In the genomic region with DNA sequence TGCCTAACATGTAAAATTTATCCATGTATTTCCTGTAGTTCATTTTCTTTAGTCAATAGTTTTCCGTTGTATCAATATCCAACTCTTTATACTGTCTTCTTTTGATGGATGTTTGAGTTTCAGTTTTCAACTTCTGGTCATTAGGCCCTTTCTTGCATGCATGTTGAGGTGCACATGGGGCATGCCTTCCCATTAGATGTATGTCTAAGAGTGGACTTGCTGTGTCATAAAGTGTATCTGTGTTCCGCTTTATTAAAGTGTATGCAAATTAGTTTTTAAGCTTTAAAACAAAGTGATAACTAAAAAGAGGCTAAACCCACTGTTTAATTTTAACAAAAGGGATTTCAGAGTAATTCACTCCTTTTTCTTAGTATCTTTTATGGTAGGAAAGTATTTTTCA, we compare ENCODE assay signal across 1 cellular context.
TF ChIP-seq lines count a peak whose summit lies in the region.

No MANE protein-coding gene starts in this region.

TF ChIP-seq in WTC11, 78 proteins besides CTCF, POLR2A, EP300 and RAD21 (continued from another document):
- TF ChIP-seq, protein P1, sequence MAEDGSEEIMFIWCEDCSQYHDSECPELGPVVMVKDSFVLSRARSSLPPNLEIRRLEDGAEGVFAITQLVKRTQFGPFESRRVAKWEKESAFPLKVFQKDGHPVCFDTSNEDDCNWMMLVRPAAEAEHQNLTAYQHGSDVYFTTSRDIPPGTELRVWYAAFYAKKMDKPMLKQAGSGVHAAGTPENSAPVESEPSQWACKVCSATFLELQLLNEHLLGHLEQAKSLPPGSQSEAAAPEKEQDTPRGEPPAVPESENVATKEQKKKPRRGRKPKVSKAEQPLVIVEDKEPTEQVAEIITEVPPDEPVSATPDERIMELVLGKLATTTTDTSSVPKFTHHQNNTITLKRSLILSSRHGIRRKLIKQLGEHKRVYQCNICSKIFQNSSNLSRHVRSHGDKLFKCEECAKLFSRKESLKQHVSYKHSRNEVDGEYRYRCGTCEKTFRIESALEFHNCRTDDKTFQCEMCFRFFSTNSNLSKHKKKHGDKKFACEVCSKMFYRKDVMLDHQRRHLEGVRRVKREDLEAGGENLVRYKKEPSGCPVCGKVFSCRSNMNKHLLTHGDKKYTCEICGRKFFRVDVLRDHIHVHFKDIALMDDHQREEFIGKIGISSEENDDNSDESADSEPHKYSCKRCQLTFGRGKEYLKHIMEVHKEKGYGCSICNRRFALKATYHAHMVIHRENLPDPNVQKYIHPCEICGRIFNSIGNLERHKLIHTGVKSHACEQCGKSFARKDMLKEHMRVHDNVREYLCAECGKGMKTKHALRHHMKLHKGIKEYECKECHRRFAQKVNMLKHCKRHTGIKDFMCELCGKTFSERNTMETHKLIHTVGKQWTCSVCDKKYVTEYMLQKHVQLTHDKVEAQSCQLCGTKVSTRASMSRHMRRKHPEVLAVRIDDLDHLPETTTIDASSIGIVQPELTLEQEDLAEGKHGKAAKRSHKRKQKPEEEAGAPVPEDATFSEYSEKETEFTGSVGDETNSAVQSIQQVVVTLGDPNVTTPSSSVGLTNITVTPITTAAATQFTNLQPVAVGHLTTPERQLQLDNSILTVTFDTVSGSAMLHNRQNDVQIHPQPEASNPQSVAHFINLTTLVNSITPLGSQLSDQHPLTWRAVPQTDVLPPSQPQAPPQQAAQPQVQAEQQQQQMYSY (CRISPR knock-in tag; IDR thresholded peaks at IDR 0.05) = no peak
- TF ChIP-seq ZNF396 (CRISPR knock-in tag; IDR thresholded peaks at IDR 0.05; ENCODE audit: borderline replicate concordance) (no peak), EMX1 (CRISPR knock-in tag; IDR thresholded peaks at IDR 0.05) (no peak), ELF4 (CRISPR knock-in tag; IDR thresholded peaks at IDR 0.05; ENCODE audit: low read depth) (no peak)
- TF ChIP-seq, protein P2, sequence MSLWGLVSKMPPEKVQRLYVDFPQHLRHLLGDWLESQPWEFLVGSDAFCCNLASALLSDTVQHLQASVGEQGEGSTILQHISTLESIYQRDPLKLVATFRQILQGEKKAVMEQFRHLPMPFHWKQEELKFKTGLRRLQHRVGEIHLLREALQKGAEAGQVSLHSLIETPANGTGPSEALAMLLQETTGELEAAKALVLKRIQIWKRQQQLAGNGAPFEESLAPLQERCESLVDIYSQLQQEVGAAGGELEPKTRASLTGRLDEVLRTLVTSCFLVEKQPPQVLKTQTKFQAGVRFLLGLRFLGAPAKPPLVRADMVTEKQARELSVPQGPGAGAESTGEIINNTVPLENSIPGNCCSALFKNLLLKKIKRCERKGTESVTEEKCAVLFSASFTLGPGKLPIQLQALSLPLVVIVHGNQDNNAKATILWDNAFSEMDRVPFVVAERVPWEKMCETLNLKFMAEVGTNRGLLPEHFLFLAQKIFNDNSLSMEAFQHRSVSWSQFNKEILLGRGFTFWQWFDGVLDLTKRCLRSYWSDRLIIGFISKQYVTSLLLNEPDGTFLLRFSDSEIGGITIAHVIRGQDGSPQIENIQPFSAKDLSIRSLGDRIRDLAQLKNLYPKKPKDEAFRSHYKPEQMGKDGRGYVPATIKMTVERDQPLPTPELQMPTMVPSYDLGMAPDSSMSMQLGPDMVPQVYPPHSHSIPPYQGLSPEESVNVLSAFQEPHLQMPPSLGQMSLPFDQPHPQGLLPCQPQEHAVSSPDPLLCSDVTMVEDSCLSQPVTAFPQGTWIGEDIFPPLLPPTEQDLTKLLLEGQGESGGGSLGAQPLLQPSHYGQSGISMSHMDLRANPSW (CRISPR knock-in tag; conservative IDR thresholded peaks at IDR 0.05; ENCODE audit: low read depth) = no peak
- TF ChIP-seq, protein P3, sequence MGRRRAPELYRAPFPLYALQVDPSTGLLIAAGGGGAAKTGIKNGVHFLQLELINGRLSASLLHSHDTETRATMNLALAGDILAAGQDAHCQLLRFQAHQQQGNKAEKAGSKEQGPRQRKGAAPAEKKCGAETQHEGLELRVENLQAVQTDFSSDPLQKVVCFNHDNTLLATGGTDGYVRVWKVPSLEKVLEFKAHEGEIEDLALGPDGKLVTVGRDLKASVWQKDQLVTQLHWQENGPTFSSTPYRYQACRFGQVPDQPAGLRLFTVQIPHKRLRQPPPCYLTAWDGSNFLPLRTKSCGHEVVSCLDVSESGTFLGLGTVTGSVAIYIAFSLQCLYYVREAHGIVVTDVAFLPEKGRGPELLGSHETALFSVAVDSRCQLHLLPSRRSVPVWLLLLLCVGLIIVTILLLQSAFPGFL (CRISPR knock-in tag; IDR thresholded peaks at IDR 0.05; ENCODE audit: borderline replicate concordance) = no peak
